15 cellular contexts compared by ENCODE assay signal in genomic region chr9:111870774-111871542, GRCh38. TPM values are rescaled to one million over a fixed set of nuclear protein-coding genes. Genes with fewer than 3 reads are reported as not detected.
DNase-seq lines count a peak whose midpoint lies in the region; ATAC-seq and TF ChIP-seq lines count a peak whose summit lies in the region.
"Had no signal": no experiment of that assay in that cellular context is flagged by ENCODE, and none has a peak within 500 bp of the region (broad histone marks: within the 10 kb centered on the region; RNA-seq: fewer than 3 reads in every experiment).

No MANE protein-coding gene starts in this region.

- WGBS in trophoblast cell (ENCODE audit: extremely low coverage, insufficient coverage, insufficient read length) = no CpG with 5 or more reads among the region's 3 CpGs

- POLR2A ChIA-PET in HEK293T (lab: Yijun Ruan, JAX) = no interaction called here

- H3K9ac ChIP-seq in trophoblast cell (ENCODE audit: low read length) = no peak overlapping the region
- H3K9ac ChIP-seq: neural progenitor cell had no signal

- no peaks in the 10 kb centered on the region for H3K27me3 ChIP-seq in trophoblast cell (ENCODE audit: insufficient read depth, low read length)
- H3K27me3 ChIP-seq: neural progenitor cell had no signal

- no peak overlapping the region for H3K14ac ChIP-seq in trophoblast cell (ENCODE audit: low read length)

- H3K4me3 ChIP-seq in trophoblast cell (ENCODE audit: low read depth, low read length) = no peak overlapping the region
- H3K4me3 ChIP-seq: neural progenitor cell had no signal

- no peak overlapping the region for H3K4ac ChIP-seq in trophoblast cell (ENCODE audit: low read depth, low read length)

- H3K18ac ChIP-seq in trophoblast cell (ENCODE audit: low read length) = no peak overlapping the region

- H3K9me3 Mint-ChIP-seq in stimulated activated effector memory CD8-positive, alpha-beta T cell treated with anti-CD3 and anti-CD28 coated beads, Interleukin-12 subunit alpha, Interleukin-12 subunit beta, amount 100 ng/mL, for 72 hours = no peaks in the 10 kb centered on the region

- no peak overlapping the region for H3K27ac Mint-ChIP-seq in stimulated activated effector memory CD8-positive, alpha-beta T cell treated with anti-CD3 and anti-CD28 coated beads, Interleukin-12 subunit alpha, Interleukin-12 subunit beta, amount 100 ng/mL, for 72 hours
- H3K27ac Mint-ChIP-seq: neural progenitor cell had no signal

- H3K79me2 ChIP-seq in trophoblast cell (ENCODE audit: control insufficient read depth, insufficient read depth, low read length, poor library complexity) = no peaks in the 10 kb centered on the region

- H3K9me3 ChIP-seq in trophoblast cell (ENCODE audit: insufficient read depth, low read depth, low read length) = no peaks in the 10 kb centered on the region

- H3K4me2 ChIP-seq in trophoblast cell (ENCODE audit: low read length) = no peak overlapping the region
- H3K4me2 ChIP-seq: neural progenitor cell had no signal

- H4K8ac ChIP-seq in trophoblast cell (ENCODE audit: low read depth, low read length) = no peak overlapping the region

- no peak overlapping the region for H3K4me3 Mint-ChIP-seq in stimulated activated effector memory CD8-positive, alpha-beta T cell treated with anti-CD3 and anti-CD28 coated beads, Interleukin-12 subunit alpha, Interleukin-12 subunit beta, amount 100 ng/mL, for 72 hours
- H3K4me3 Mint-ChIP-seq: neural progenitor cell had no signal

- H2BK12ac ChIP-seq in trophoblast cell (ENCODE audit: low read length) = no peak overlapping the region

- H3K27ac ChIP-seq in trophoblast cell (ENCODE audit: low read depth, low read length) = no peak overlapping the region
- H3K27ac ChIP-seq: neural progenitor cell had no signal

- H2AK5ac ChIP-seq in trophoblast cell (ENCODE audit: low read length) = no peak overlapping the region

- no peak overlapping the region for H4K12ac ChIP-seq in trophoblast cell (ENCODE audit: low read depth, low read length)

- H3K79me1 ChIP-seq in trophoblast cell (ENCODE audit: low read length) = no peaks in the 10 kb centered on the region

- peaks cover 17% of the 10 kb centered on the region for H3K4me1 Mint-ChIP-seq in stimulated activated effector memory CD8-positive, alpha-beta T cell treated with anti-CD3 and anti-CD28 coated beads, Interleukin-12 subunit alpha, Interleukin-12 subunit beta, amount 100 ng/mL, for 72 hours
- H3K4me1 Mint-ChIP-seq: neural progenitor cell had no signal

- peaks cover 6% of the 10 kb centered on the region for H3K36me3 Mint-ChIP-seq in stimulated activated effector memory CD8-positive, alpha-beta T cell treated with anti-CD3 and anti-CD28 coated beads, Interleukin-12 subunit alpha, Interleukin-12 subunit beta, amount 100 ng/mL, for 72 hours
- H3K36me3 Mint-ChIP-seq: neural progenitor cell had no signal

- no peak overlapping the region for H4K91ac ChIP-seq in trophoblast cell (ENCODE audit: low read depth, low read length)

- H2BK120ac ChIP-seq in trophoblast cell (ENCODE audit: insufficient read depth, low read length, poor library complexity) = no peak overlapping the region

- H3K4me1 ChIP-seq in trophoblast cell (ENCODE audit: control insufficient read depth in 1 of 2, insufficient read depth in 2 of 2, low read length in 2 of 2) = peaks cover 0 to 2% of the 10 kb centered on the region in 2 experiments
- H3K4me1 ChIP-seq: neural progenitor cell had no signal

- no peaks in the 10 kb centered on the region for H3K36me3 ChIP-seq in trophoblast cell (ENCODE audit: control insufficient read depth in 1 of 2, insufficient read depth in 2 of 2, low read length in 2 of 2)
- H3K36me3 ChIP-seq: neural progenitor cell had no signal

- H2BK5ac ChIP-seq in trophoblast cell (ENCODE audit: low read depth, low read length, poor library complexity) = no peak overlapping the region

- CTCF ChIA-PET in HEK293T (lab: Yijun Ruan, JAX) = interaction anchor here (0.6 kb wide), 1 partner anchor 50 kb away, joined by 3 read pairs; no protein-coding TSS in a partner anchor

- peak; percentile 50 for ATAC-seq in HG02763 (IDR thresholded peaks at IDR 0.05; ENCODE audit: unreplicated experiment)
- peak; percentile 94 for ATAC-seq in stimulated activated effector memory CD8-positive, alpha-beta T cell treated with anti-CD3 and anti-CD28 coated beads, Interleukin-12 subunit alpha, Interleukin-12 subunit beta, amount 100 ng/mL, for 72 hours

- no peak overlapping the region for H3K23ac ChIP-seq in trophoblast cell (ENCODE audit: low read length)

- peak; percentile 33 for DNase-seq in activated T-cell treated with anti-CD3 and anti-CD28 coated beads for 48 hours (ENCODE audit: low read depth)
- no peak for DNase-seq in activated T-cell treated with anti-CD3 and anti-CD28 coated beads, Interleukin-2, amount 50 U/mL, for 1 hour
- peak; percentile 6 for DNase-seq in activated CD8-positive, alpha-beta memory T cell treated with anti-CD3 and anti-CD28 coated beads, Interleukin-2, amount 50 U/mL, for 24 hours (ENCODE audit: extremely low read depth)
- DNase-seq in stimulated activated effector memory CD8-positive, alpha-beta T cell treated with anti-CD3 and anti-CD28 coated beads, Interleukin-12 subunit alpha, Interleukin-12 subunit beta, amount 100 ng/mL, for 72 hours (ENCODE audit: low spot score in 2 of 2) = peak in 1 of 2 donors; percentile 64
- no peak for DNase-seq in trophoblast cell
- no peak for DNase-seq in HEK293T (ENCODE audit: extremely low spot score)
- no peak for DNase-seq in NCI-H128 (lab: John Stamatoyannopoulos, UW; ENCODE audit: unreplicated experiment)
- DNase-seq: activated naive CD4-positive, alpha-beta T cell treated with anti-CD3 and anti-CD28 coated beads, Interleukin-2, amount 50 U/mL, for 16 hours; DMS 273 treated with DMSO at 0.1 percent for 48 hours; HCEC 1CT; NCI-H2081; NCI-H82; SHP77 had no signal

- no peak overlapping the region for H2AFZ ChIP-seq in trophoblast cell (ENCODE audit: insufficient read depth, low read length, poor library complexity)
- H2AFZ ChIP-seq: neural progenitor cell had no signal

TF ChIP-seq in HEK293T, 16 proteins besides CTCF, POLR2A, EP300 and RAD21:
- TF ChIP-seq TARDBP (IDR thresholded peaks at IDR 0.05) (no peak), CTBP1 (IDR thresholded peaks at IDR 0.05; ENCODE audit: borderline replicate concordance) (no peak), SUZ12 (IDR thresholded peaks at IDR 0.05) (no peak), HDGF (IDR thresholded peaks at IDR 0.05; ENCODE audit: borderline replicate concordance) (no peak), BHLHE40 (IDR thresholded peaks at IDR 0.05; ENCODE audit: borderline replicate concordance) (no peak), LEF1 (IDR thresholded peaks at IDR 0.05; ENCODE audit: borderline replicate concordance) (no peak), FOXM1 (IDR thresholded peaks at IDR 0.05; ENCODE audit: borderline replicate concordance) (no peak)

RNA-seq across cellular contexts. Expression of gene UGCG, which starts 25.7 kb away (rescaled TPM):
- polyA plus RNA-seq in trophoblast cell (2013) = 14.9 and 15.5 TPM in 2 replicates

Comparison
In these comparisons a context has a peak if more than half of its experiments do, and no peak if none do; other contexts are left out.
1. DNase-seq: peak in activated T-cell treated with anti-CD3 and anti-CD28 coated beads for 48 hours (single experiment) and activated CD8-positive, alpha-beta memory T cell treated with anti-CD3 and anti-CD28 coated beads, Interleukin-2, amount 50 U/mL, for 24 hours (single experiment); none in activated T-cell treated with anti-CD3 and anti-CD28 coated beads, Interleukin-2, amount 50 U/mL, for 1 hour (single experiment), trophoblast cell (0 of 2), HEK293T (single experiment) and NCI-H128 (single experiment).